In the genomic region with DNA sequence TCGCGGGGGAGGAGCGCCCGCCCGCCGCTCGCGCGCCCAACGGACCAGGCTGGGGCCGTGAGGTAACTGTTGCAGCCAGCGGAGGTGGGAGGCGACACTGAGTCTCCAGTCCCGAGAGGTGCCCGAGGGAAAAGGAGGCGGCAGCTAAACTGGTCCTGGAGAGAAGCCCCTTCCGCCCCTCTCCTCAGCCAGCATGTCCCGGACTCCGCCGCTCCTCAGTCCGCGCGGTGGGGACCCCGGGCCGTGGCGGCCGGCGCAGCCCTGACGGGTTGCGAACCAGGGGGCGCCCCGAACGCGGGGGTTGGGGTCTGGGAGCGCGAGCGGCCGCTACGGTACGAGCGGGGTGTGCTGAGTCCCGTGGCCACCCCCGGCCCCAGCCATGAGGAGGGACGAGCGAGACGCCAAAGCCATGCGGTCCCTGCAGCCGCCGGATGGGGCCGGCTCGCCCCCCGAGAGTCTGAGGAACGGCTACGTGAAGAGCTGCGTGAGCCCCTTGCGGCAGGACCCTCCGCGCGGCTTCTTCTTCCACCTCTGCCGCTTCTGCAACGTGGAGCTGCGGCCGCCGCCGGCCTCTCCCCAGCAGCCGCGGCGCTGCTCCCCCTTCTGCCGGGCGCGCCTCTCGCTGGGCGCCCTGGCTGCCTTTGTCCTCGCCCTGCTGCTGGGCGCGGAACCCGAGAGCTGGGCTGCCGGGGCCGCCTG, we compare ENCODE assay signal across 8 cellular contexts. TPM values are rescaled to one million over a fixed set of nuclear protein-coding genes. Genes with fewer than 3 reads are reported as not detected.
DNase-seq lines count a peak whose midpoint lies in the region; ATAC-seq and TF ChIP-seq lines count a peak whose summit lies in the region.

Gene PDE3B, plus strand, starts transcription at position 108 of the 699 bp plus-strand sequence. Its CDS starts 272 bp downstream, at position 380.

- peaks cover 10 to 73% (median 29%) of the 10 kb centered on the region in 6 donors for H3K4me1 ChIP-seq in spleen

- no peaks in the 10 kb centered on the region for H3K9me3 ChIP-seq in spleen

- peak; percentile 78 for ATAC-seq in HG02798 (IDR thresholded peaks at IDR 0.05; ENCODE audit: poor library complexity, unreplicated experiment)

- DNase-seq in DMS79 treated with DMSO at 0.1 percent for 48 hours (lab: John Stamatoyannopoulos, UW), result peak; percentile 55
- DNase-seq in DMS79 (lab: John Stamatoyannopoulos, UW), result no peak
- DNase-seq in NCI-H187 (lab: John Stamatoyannopoulos, UW), result peak; percentile 66 to 90
- DNase-seq in UCSD-AML1 (lab: John Stamatoyannopoulos, UW; ENCODE audit: unreplicated experiment), result peak; percentile 81
- DNase-seq in brain microvascular endothelial cell, result peak; percentile 6
- peak; percentile 65 to 76 (median 65) for DNase-seq in immature natural killer cell
- DNase-seq in spleen, result peak; percentile 95

- TF ChIP-seq CTCF in brain microvascular endothelial cell (IDR thresholded peaks at IDR 0.05; ENCODE audit: low read depth, low read length, missing control alignments), result no peak
- peak in 2 of 11 experiments; percentile 17 to 20 for TF ChIP-seq CTCF in spleen (IDR thresholded peaks at IDR 0.05 in 8 of 11, conservative IDR thresholded peaks at IDR 0.05 in 3 of 11)

- intact Hi-C loops in spleen (cut with DNase I; ENCODE audit: low total_unique reads), result loop anchor here (5.0 to 10.0 kb wide), 2 partner anchors 107 to 261 kb away; no protein-coding TSS in a partner anchor

- WGBS in spleen, 5 donors, result 0 to 2% (median 0%) methylated on average over 14 to 79 of the region's 79 CpGs

- no peaks in the 10 kb centered on the region for H3K36me3 Mint-ChIP-seq in immature natural killer cell

- no peaks in the 10 kb centered on the region for H3K36me3 ChIP-seq in brain microvascular endothelial cell (replicated peaks)
- H3K36me3 ChIP-seq in spleen, result no peaks in the 10 kb centered on the region

- H3K27me3 Mint-ChIP-seq in immature natural killer cell (ENCODE audit: low read depth in 3 of 3), result peaks cover 6 to 15% (median 9%) of the 10 kb centered on the region in 3 donors

- peak within 1 kb of the TSS; percentile 84 to 95 (median 89) for H3K4me3 Mint-ChIP-seq in immature natural killer cell

- no peak within 1 kb of the TSS for H3K27ac ChIP-seq in brain microvascular endothelial cell
- peak within 1 kb of the TSS; percentile 85 to 96 (median 94) for H3K27ac ChIP-seq in spleen

- in situ Hi-C loops in brain microvascular endothelial cell (cut with HindIII; ENCODE audit: low pct_ligation_motif_present, low sequenced_read_pairs), result no loop called here

- H3K4me1 Mint-ChIP-seq in immature natural killer cell, result peaks cover 19 to 22% of the 10 kb centered on the region in 2 donors

- peak within 1 kb of the TSS; percentile 71 for H3K4me3 ChIP-seq in brain microvascular endothelial cell (ENCODE audit: low read depth, low read length)
- H3K4me3 ChIP-seq in spleen, result peak within 1 kb of the TSS; percentile 53 to 90 (median 76)

- H3K27me3 ChIP-seq in brain microvascular endothelial cell (replicated peaks) (peaks cover 5% of the 10 kb centered on the region), spleen (replicated peaks in 1 of 7) (peaks cover 0 to 55% (median 22%) of the 10 kb centered on the region in 7 donors)

- no peaks in the 10 kb centered on the region for H3K9me3 Mint-ChIP-seq in immature natural killer cell

- peak within 1 kb of the TSS; percentile 12 to 89 (median 71) for H3K27ac Mint-ChIP-seq in immature natural killer cell

- peak; percentile 2 to 81 (median 33) for TF ChIP-seq POLR2A in spleen (IDR thresholded peaks at IDR 0.05)

RNA-seq across cellular contexts. Expression of gene PDE3B, which starts in this region (rescaled TPM):
- 1 to 10 TPM; 2.4 to 4.7 (median 2.6) TPM for polyA plus RNA-seq in immature natural killer cell
- 10 to 100 TPM; 19.8 to 78.7 (median 40.0) TPM for total RNA-seq in spleen
- 1 to 10 TPM; 1.7 to 4.0 (median 2.5) TPM for polyA plus RNA-seq in spleen
